In genomic region chr6:17281497-17282481, GRCh38 we compare ENCODE assay signal across 8 cellular contexts. TPM values are rescaled to one million over a fixed set of nuclear protein-coding genes. Genes with fewer than 3 reads are reported as not detected.
DNase-seq lines count a peak whose midpoint lies in the region; TF ChIP-seq lines count a peak whose summit lies in the region.

No MANE protein-coding gene starts in this region.

- TF ChIP-seq POLR2A in tibial nerve (IDR thresholded peaks at IDR 0.05), result no peak

- no peaks in the 10 kb centered on the region for H3K27me3 ChIP-seq in tibial nerve

- peaks cover 0 to 17% (median 5%) of the 10 kb centered on the region in 4 donors for H3K4me1 ChIP-seq in tibial nerve

- H3K36me3 Mint-ChIP-seq in mesothelial cell of epicardium, result no peaks in the 10 kb centered on the region

- no peaks in the 10 kb centered on the region for H3K36me3 ChIP-seq in tibial nerve

- 2% methylated on average over 41 to 72 of the region's 77 CpGs for WGBS in tibial nerve, 2 donors

- H3K27ac ChIP-seq in tibial nerve, result peak overlapping the region; percentile 58 to 86 (median 62)

- peak overlapping the region; percentile 30 for H3K27ac Mint-ChIP-seq in mesothelial cell of epicardium

- in situ Hi-C loops in G401 (cut with HindIII; ENCODE audit: low sequenced_read_pairs), result no loop called here

- peak overlapping the region; percentile 52 to 68 (median 64) for H3K4me3 ChIP-seq in tibial nerve

- peaks cover 18% of the 10 kb centered on the region for H3K4me1 Mint-ChIP-seq in mesothelial cell of epicardium

- TF ChIP-seq EP300 in tibial nerve (IDR thresholded peaks at IDR 0.05), result no peak

- H3K9me3 ChIP-seq in tibial nerve, result no peaks in the 10 kb centered on the region

- DNase-seq in G401 (ENCODE audit: low spot score) (peak; percentile 49), NCI-H69 (lab: John Stamatoyannopoulos, UW) (peak; percentile 52), ecto neural progenitor cell (ENCODE audit: low spot score) (peak; percentile 68), mesothelial cell of epicardium (ENCODE audit: low spot score in 2 of 2, unreplicated experiment in 2 of 2) (peak in 1 of 2 experiments; percentile 40), tibial nerve (ENCODE audit: low spot score in 2 of 2) (peak in 1 of 2 donors; percentile 17), middle frontal gyrus (ENCODE audit: extremely low spot score, low spot score) (no peak), NCI-H1105 treated with DMSO at 0.1 percent for 48 hours (lab: John Stamatoyannopoulos, UW) (no peak), NK-92 (lab: John Stamatoyannopoulos, UW; ENCODE audit: unreplicated experiment) (no peak)

- TF ChIP-seq CTCF in mesothelial cell of epicardium (IDR thresholded peaks at IDR 0.05; ENCODE audit: unreplicated experiment), result no peak
- TF ChIP-seq CTCF in tibial nerve (IDR thresholded peaks at IDR 0.05), result no peak

- peaks cover 80% of the 10 kb centered on the region for H3K27me3 Mint-ChIP-seq in mesothelial cell of epicardium (ENCODE audit: low read depth)

- H3K4me3 Mint-ChIP-seq in mesothelial cell of epicardium, result peak overlapping the region; percentile 79

- H3K9me3 Mint-ChIP-seq in mesothelial cell of epicardium, result no peaks in the 10 kb centered on the region

RNA-seq across cellular contexts. Expression of gene RBM24, which starts 0.6 kb away (rescaled TPM):
- 1.8 and 2.7 TPM in 2 replicates for total RNA-seq in G401 (2014; rRNA removed; shearing (Covaris generic))
- total RNA-seq in mesothelial cell of epicardium, result 0.43 to 0.86 TPM (median 0.45 TPM) in 3 replicates
- 1 to 10 TPM; 2.0 to 9.8 (median 3.8) TPM for total RNA-seq in tibial nerve

Comparison
In these comparisons a context has a peak if more than half of its experiments do, and no peak if none do; other contexts are left out.
1. DNase-seq: peak in G401 (single experiment), NCI-H69 (single experiment) and ecto neural progenitor cell (single experiment); none in middle frontal gyrus (single experiment), NCI-H1105 treated with DMSO at 0.1 percent for 48 hours (single experiment) and NK-92 (single experiment).